In genomic region chr1:197218857-197219256, GRCh38 we compare ENCODE assay signal across 26 cellular contexts. TPM values are rescaled to one million over a fixed set of nuclear protein-coding genes. Genes with fewer than 3 reads are reported as not detected.
"Had no signal": no experiment of that assay in that cellular context is flagged by ENCODE, and none has a peak within 500 bp of the region (broad histone marks: within the 10 kb centered on the region; RNA-seq: fewer than 3 reads in every experiment).

No MANE protein-coding gene starts in this region.

- DNase-seq: activated B cell treated with CpG ODN at 0.5 μM for 24 hours; activated CD4-positive, alpha-beta memory T cell treated with anti-CD3 and anti-CD28 coated beads, Interleukin-2, amount 10 ng/mL, durations not matched to agents 7 days and 5 days; activated CD4-positive, alpha-beta T cell treated with anti-CD3 and anti-CD28 coated beads for 1 hour; activated CD4-positive, alpha-beta T cell treated with anti-CD3 and anti-CD28 coated beads, Interleukin-2, amount 10 ng/mL, durations not matched to agents 7 days and 5 days; activated naive CD4-positive, alpha-beta T cell treated with anti-CD3 and anti-CD28 coated beads, Interleukin-2, amount 50 U/mL, for 16 hours; activated naive CD8-positive, alpha-beta T cell treated with anti-CD3 and anti-CD28 coated beads, Interleukin-2, amount 10 ng/mL, durations not matched to agents 7 days and 5 days; activated T-cell treated with anti-CD3 and anti-CD28 coated beads for 4 hours; activated T-cell treated with anti-CD3 and anti-CD28 coated beads, Interleukin-2, amount 50 U/mL, for 48 hours; adrenal gland; anterior cingulate cortex; cerebellar nuclear complex; MG63; MV-4-11; NCI-H1092 treated with DMSO at 0.1 percent for 48 hours; NCI-H1417 treated with DMSO at 0.1 percent for 48 hours; NCI-H1694; NCI-H2029; NCI-H2107; NCI-H2171 treated with DMSO at 0.1 percent for 48 hours; NCI-H226; NCI-H526 treated with DMSO at 0.1 percent for 48 hours; PC-9; SHP77 treated with DMSO at 0.1 percent for 48 hours; T-helper 17 cell; T1000 had no signal

- H3K4me1 Mint-ChIP-seq: activated B cell treated with CpG ODN at 0.5 μM for 24 hours; activated CD4-positive, alpha-beta memory T cell treated with anti-CD3 and anti-CD28 coated beads, Interleukin-2, amount 10 ng/mL, durations not matched to agents 7 days and 5 days; T-helper 17 cell had no signal

- H3K27me3 Mint-ChIP-seq: activated B cell treated with CpG ODN at 0.5 μM for 24 hours; activated CD4-positive, alpha-beta memory T cell treated with anti-CD3 and anti-CD28 coated beads, Interleukin-2, amount 10 ng/mL, durations not matched to agents 7 days and 5 days; activated CD4-positive, alpha-beta T cell treated with anti-CD3 and anti-CD28 coated beads, Interleukin-2, amount 10 ng/mL, durations not matched to agents 7 days and 5 days; activated naive CD8-positive, alpha-beta T cell treated with anti-CD3 and anti-CD28 coated beads, Interleukin-2, amount 10 ng/mL, durations not matched to agents 7 days and 5 days; T-helper 17 cell had no signal

- H3K4me3 Mint-ChIP-seq: activated B cell treated with CpG ODN at 0.5 μM for 24 hours; activated CD4-positive, alpha-beta memory T cell treated with anti-CD3 and anti-CD28 coated beads, Interleukin-2, amount 10 ng/mL, durations not matched to agents 7 days and 5 days; activated CD4-positive, alpha-beta T cell treated with anti-CD3 and anti-CD28 coated beads, Interleukin-2, amount 10 ng/mL, durations not matched to agents 7 days and 5 days; activated naive CD8-positive, alpha-beta T cell treated with anti-CD3 and anti-CD28 coated beads, Interleukin-2, amount 10 ng/mL, durations not matched to agents 7 days and 5 days; T-helper 17 cell had no signal

- H3K9me3 Mint-ChIP-seq: activated CD4-positive, alpha-beta memory T cell treated with anti-CD3 and anti-CD28 coated beads, Interleukin-2, amount 10 ng/mL, durations not matched to agents 7 days and 5 days had no signal

- ATAC-seq: T-helper 17 cell had no signal

- H3K27ac Mint-ChIP-seq: activated B cell treated with CpG ODN at 0.5 μM for 24 hours; activated CD4-positive, alpha-beta memory T cell treated with anti-CD3 and anti-CD28 coated beads, Interleukin-2, amount 10 ng/mL, durations not matched to agents 7 days and 5 days; activated CD4-positive, alpha-beta T cell treated with anti-CD3 and anti-CD28 coated beads, Interleukin-2, amount 10 ng/mL, durations not matched to agents 7 days and 5 days; activated naive CD8-positive, alpha-beta T cell treated with anti-CD3 and anti-CD28 coated beads, Interleukin-2, amount 10 ng/mL, durations not matched to agents 7 days and 5 days; T-helper 17 cell had no signal

RNA-seq across cellular contexts. Expression of gene CRB1, which starts 49.2 kb away (rescaled TPM):
- total RNA-seq: activated B cell treated with CpG ODN at 0.5 μM for 24 hours; activated CD4-positive, alpha-beta memory T cell treated with anti-CD3 and anti-CD28 coated beads, Interleukin-2, amount 10 ng/mL, durations not matched to agents 7 days and 5 days; activated CD8-positive, alpha-beta memory T cell treated with anti-CD3 and anti-CD28 coated beads for 36 hours; PC-9 had no signal
